In genomic region chr13:19691447-19691846, GRCh38 we compare ENCODE assay signal across 8 cellular contexts. TPM values are rescaled to one million over a fixed set of nuclear protein-coding genes. Genes with fewer than 3 reads are reported as not detected.
DNase-seq lines count a peak whose midpoint lies in the region; ATAC-seq and TF ChIP-seq lines count a peak whose summit lies in the region.
"Not testable (repeated sequence)": the region's sequence is repeated elsewhere in the genome, so short reads cannot be mapped to it uniquely, and the experiment has no call there.

No MANE protein-coding gene starts in this region.

- not testable (repeated sequence) for H3K9me2 ChIP-seq in GM23338 (ENCODE audit: insufficient read depth)

- ATAC-seq in GM23338: not testable (repeated sequence)

- TF ChIP-seq CTCF in GM23338 (conservative IDR thresholded peaks at IDR 0.05; ENCODE audit: low read depth in 2 of 2); MCF 10A (IDR thresholded peaks at IDR 0.05; ENCODE audit: unreplicated experiment); retinal pigment epithelial cell (conservative IDR thresholded peaks at IDR 0.05; ENCODE audit: low read depth, low read length): not testable (repeated sequence)

- BruUV-seq in MCF 10A (replicated peaks; lab: Mats Ljungman, UMichigan): not testable (repeated sequence)

- CTCF ChIA-PET in activated naive CD4-positive, alpha-beta T cell treated with anti-CD3 and anti-CD28 coated beads for 36 hours (lab: Charles Lee); MCF 10A (lab: Yijun Ruan, JAX): not testable (repeated sequence)

- not testable (repeated sequence) for H3K4me3 Mint-ChIP-seq in GM23338; activated naive CD4-positive, alpha-beta T cell treated with anti-CD3 and anti-CD28 coated beads for 36 hours; MCF 10A (ENCODE audit: unreplicated experiment)

- not testable (repeated sequence) for H3K4me2 ChIP-seq in GM23338

- not testable (repeated sequence) for H3F3A ChIP-seq in GM23338 (replicated peaks; ENCODE audit: low read depth)

- peaks cover 42% of the 10 kb centered on the region for H3K4me1 Mint-ChIP-seq in GM23338
- H3K4me1 Mint-ChIP-seq in activated naive CD4-positive, alpha-beta T cell treated with anti-CD3 and anti-CD28 coated beads for 36 hours (ENCODE audit: low read depth): not testable (repeated sequence)
- H3K4me1 Mint-ChIP-seq in MCF 10A (ENCODE audit: insufficient read depth, unreplicated experiment): peaks cover 11% of the 10 kb centered on the region

- not testable (repeated sequence) for H2AFZ ChIP-seq in GM23338

- H3K9me3 Mint-ChIP-seq in GM23338; activated naive CD4-positive, alpha-beta T cell treated with anti-CD3 and anti-CD28 coated beads for 36 hours; MCF 10A (ENCODE audit: unreplicated experiment): not testable (repeated sequence)

- intact Hi-C loops in activated naive CD4-positive, alpha-beta T cell treated with anti-CD3 and anti-CD28 coated beads for 36 hours (cut with micrococcal nuclease); MCF 10A (cut with micrococcal nuclease): not testable (repeated sequence)

- DNase-seq in A172 (ENCODE audit: low spot score) (peak; percentile 18), HT1080 (ENCODE audit: low read depth) (peak; percentile 48), SJSA1 (ENCODE audit: low read depth in 1 of 2, low spot score in 2 of 2) (peak; percentile 55 to 61), MCF 10A (ENCODE audit: unreplicated experiment) (peak; percentile 32), iris pigment epithelial cell (ENCODE audit: low read depth) (peak; percentile 85), retinal pigment epithelial cell (ENCODE audit: low read depth) (peak; percentile 24)
- DNase-seq in GM23338 (ENCODE audit: low spot score); activated naive CD4-positive, alpha-beta T cell treated with anti-CD3 and anti-CD28 coated beads for 36 hours: not testable (repeated sequence)

- H3K36me3 Mint-ChIP-seq in GM23338 (ENCODE audit: low read depth) (peaks cover 15% of the 10 kb centered on the region), MCF 10A (ENCODE audit: insufficient read depth, unreplicated experiment) (peaks cover 15% of the 10 kb centered on the region)
- peaks cover 23% of the 10 kb centered on the region for H3K36me3 Mint-ChIP-seq in activated naive CD4-positive, alpha-beta T cell treated with anti-CD3 and anti-CD28 coated beads for 36 hours (ENCODE audit: low read depth)

- not testable (repeated sequence) for H3K27me3 Mint-ChIP-seq in GM23338 (ENCODE audit: insufficient read depth, low read depth, poor library complexity); activated naive CD4-positive, alpha-beta T cell treated with anti-CD3 and anti-CD28 coated beads for 36 hours (ENCODE audit: low read depth); MCF 10A (ENCODE audit: insufficient read depth, unreplicated experiment)

- peaks cover 72% of the 10 kb centered on the region for H3K4me1 ChIP-seq in GM23338 (ENCODE audit: insufficient read depth)
- H3K4me1 ChIP-seq in SJSA1 (replicated peaks): peaks cover 29% of the 10 kb centered on the region

- H3K36me3 ChIP-seq in GM23338 (ENCODE audit: insufficient read depth): not testable (repeated sequence)
- peaks cover 14% of the 10 kb centered on the region for H3K36me3 ChIP-seq in SJSA1

- H4K20me1 ChIP-seq in GM23338 (replicated peaks; ENCODE audit: insufficient read depth): not testable (repeated sequence)

- not testable (repeated sequence) for H3K79me2 ChIP-seq in GM23338 (replicated peaks; ENCODE audit: insufficient read depth)

- H3K27ac ChIP-seq in GM23338 (ENCODE audit: low read depth): not testable (repeated sequence)
- H3K27ac ChIP-seq in SJSA1: peak overlapping the region; percentile 76

- H3K27me3 ChIP-seq in GM23338 (ENCODE audit: insufficient read depth); SJSA1 (replicated peaks): not testable (repeated sequence)

- H3K27ac Mint-ChIP-seq in GM23338: peak overlapping the region; percentile 10
- H3K27ac Mint-ChIP-seq in activated naive CD4-positive, alpha-beta T cell treated with anti-CD3 and anti-CD28 coated beads for 36 hours: peak overlapping the region; percentile 64
- not testable (repeated sequence) for H3K27ac Mint-ChIP-seq in MCF 10A (ENCODE audit: low read depth, unreplicated experiment)

- H3K4me3 ChIP-seq in GM23338; SJSA1; retinal pigment epithelial cell (ENCODE audit: low read length): not testable (repeated sequence)

- POLR2A ChIA-PET in MCF 10A (lab: Yijun Ruan, JAX): interaction anchor here (1.5 kb wide), 1 partner anchor 9 kb away, joined by 4 read pairs; no protein-coding TSS in a partner anchor

- not testable (repeated sequence) for H3K9me3 ChIP-seq in SJSA1 (replicated peaks)

RNA-seq across cellular contexts. Expression of gene MPHOSPH8, which starts 58.0 kb away (rescaled TPM):
- 10.3 and 17.6 TPM in 2 replicates for total RNA-seq in A172 (2014; rRNA removed; shearing (Covaris generic))
- total RNA-seq in GM23338 (2014; rRNA removed; shearing (Covaris generic)): 14.3 and 15.6 TPM in 2 replicates
- 27.0 and 31.9 TPM in 2 replicates for polyA plus RNA-seq in GM23338 (2016; fragmentation: Nextera tagmentation; extraction: Ambion mirVana)
- total RNA-seq in HT1080 (2014; rRNA removed; shearing (Covaris generic)): 8.4 and 8.5 TPM in 2 replicates
- polyA plus RNA-seq in HT1080 (2015; cell fraction: cytosol; rRNA removed): 7.0 and 7.2 TPM in 2 replicates
- 18.6 and 22.8 TPM in 2 replicates for polyA plus RNA-seq in HT1080 (2015; cell fraction: nucleus; rRNA removed)
- 11.8 and 14.8 TPM in 2 replicates for total RNA-seq in SJSA1 (2014; rRNA removed; shearing (Covaris generic))
- total RNA-seq in activated naive CD4-positive, alpha-beta T cell treated with anti-CD3 and anti-CD28 coated beads for 36 hours: 10 to 100 TPM; 20.6 to 21.5 TPM
- 31.9 and 32.4 TPM in 2 replicates for total RNA-seq in MCF 10A (2022)
